In the genomic region with DNA sequence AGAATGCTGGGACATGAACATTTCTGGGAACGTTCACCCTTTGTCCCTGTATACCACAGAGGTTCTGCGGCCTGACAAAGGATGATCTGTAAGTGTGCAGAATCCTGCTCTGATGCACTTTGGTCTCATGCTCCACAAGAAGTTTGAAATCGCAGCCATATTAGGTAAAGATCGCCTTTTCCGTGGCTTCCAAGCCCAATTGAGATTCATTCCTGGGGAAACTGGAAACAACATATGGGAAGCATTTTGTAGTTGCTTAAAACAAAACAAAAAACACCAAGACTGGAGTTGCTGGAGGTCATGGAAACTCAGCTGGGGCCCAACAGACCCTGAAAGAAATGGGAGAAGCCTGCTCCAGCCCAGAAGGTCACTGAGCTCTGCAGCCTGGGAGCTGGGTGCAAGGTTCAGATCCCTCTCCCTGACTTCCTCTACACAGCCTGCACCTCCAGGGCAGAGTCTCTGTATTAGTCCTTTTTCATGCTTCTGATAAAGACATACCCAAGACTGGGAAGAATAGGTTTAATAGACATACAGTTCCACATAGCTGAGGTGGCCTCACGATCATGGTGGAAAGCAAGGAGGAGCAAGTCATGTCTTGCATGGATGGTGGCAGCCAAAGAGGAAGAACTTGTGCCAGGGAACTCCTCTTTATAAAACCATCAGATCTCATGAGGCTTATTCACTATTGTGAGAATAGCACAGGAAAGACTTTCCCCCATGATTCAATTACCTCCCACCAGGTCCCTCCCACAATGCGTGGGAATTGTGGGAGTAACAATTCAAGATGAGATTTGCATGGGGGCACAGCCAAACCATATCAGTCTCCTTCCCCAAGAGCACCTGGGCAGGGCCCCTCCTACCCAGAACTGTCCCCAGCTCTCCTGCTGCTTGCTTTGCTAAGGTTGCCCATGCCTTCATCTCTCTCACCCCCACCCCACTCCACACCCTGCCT, we compare ENCODE assay signal across 20 cellular contexts.
DNase-seq lines count a peak whose midpoint lies in the region; ATAC-seq lines count a peak whose summit lies in the region.
"Had no signal": no experiment of that assay in that cellular context is flagged by ENCODE, and none has a peak within 500 bp of the region (broad histone marks: within the 10 kb centered on the region; RNA-seq: fewer than 3 reads in every experiment).

No MANE protein-coding gene starts in this region.

- no peak overlapping the region for H3K27ac Mint-ChIP-seq in stimulated activated effector memory CD8-positive, alpha-beta T cell treated with anti-CD3 and anti-CD28 coated beads, Interleukin-12 subunit alpha, Interleukin-12 subunit beta, amount 100 ng/mL, for 72 hours
- no peak overlapping the region for H3K27ac Mint-ChIP-seq in immature natural killer cell
- H3K27ac Mint-ChIP-seq in effector memory CD8-positive, alpha-beta T cell = no peak overlapping the region
- H3K27ac Mint-ChIP-seq: B cell; CD8-positive, alpha-beta T cell; IgD-negative memory B cell had no signal

- DNase-seq in NCI-H146 (lab: John Stamatoyannopoulos, UW) = peak; percentile 48
- no peak for DNase-seq in NCI-H146 treated with DMSO at 0.1 percent for 48 hours (lab: John Stamatoyannopoulos, UW; ENCODE audit: unreplicated experiment)
- peak; percentile 30 for DNase-seq in NCI-H748 treated with DMSO at 0.1 percent for 48 hours (lab: John Stamatoyannopoulos, UW)
- peak; percentile 22 for DNase-seq in dermis blood vessel endothelial cell
- no peak for DNase-seq in stimulated activated effector memory CD8-positive, alpha-beta T cell treated with anti-CD3 and anti-CD28 coated beads, Interleukin-12 subunit alpha, Interleukin-12 subunit beta, amount 100 ng/mL, for 72 hours (ENCODE audit: low spot score in 2 of 2)
- no peak for DNase-seq in immature natural killer cell
- no peak for DNase-seq in GF-D8 (lab: John Stamatoyannopoulos, UW)
- DNase-seq in effector memory CD8-positive, alpha-beta T cell = no peak
- DNase-seq: Caco-2; CD8-positive, alpha-beta T cell; H7; NCI-H1048; NCI-H187 treated with DMSO at 0.1 percent for 48 hours; NCI-H2171 treated with DMSO at 0.1 percent for 48 hours; NCI-H345; NCI-H510A treated with DMSO at 0.1 percent for 48 hours; SHP77 had no signal

- H3K9me3 Mint-ChIP-seq in stimulated activated effector memory CD8-positive, alpha-beta T cell treated with anti-CD3 and anti-CD28 coated beads, Interleukin-12 subunit alpha, Interleukin-12 subunit beta, amount 100 ng/mL, for 72 hours = peaks cover 6% of the 10 kb centered on the region
- H3K9me3 Mint-ChIP-seq in immature natural killer cell = no peaks in the 10 kb centered on the region
- no peaks in the 10 kb centered on the region for H3K9me3 Mint-ChIP-seq in effector memory CD8-positive, alpha-beta T cell

- H3K4me1 Mint-ChIP-seq in stimulated activated effector memory CD8-positive, alpha-beta T cell treated with anti-CD3 and anti-CD28 coated beads, Interleukin-12 subunit alpha, Interleukin-12 subunit beta, amount 100 ng/mL, for 72 hours = peaks cover 10% of the 10 kb centered on the region
- H3K4me1 Mint-ChIP-seq in immature natural killer cell = no peaks in the 10 kb centered on the region
- no peaks in the 10 kb centered on the region for H3K4me1 Mint-ChIP-seq in effector memory CD8-positive, alpha-beta T cell (ENCODE audit: low read depth in 2 of 2)
- H3K4me1 Mint-ChIP-seq: B cell, IgD-negative memory B cell had no signal

- H3K4me3 Mint-ChIP-seq in stimulated activated effector memory CD8-positive, alpha-beta T cell treated with anti-CD3 and anti-CD28 coated beads, Interleukin-12 subunit alpha, Interleukin-12 subunit beta, amount 100 ng/mL, for 72 hours = no peak overlapping the region
- no peak overlapping the region for H3K4me3 Mint-ChIP-seq in immature natural killer cell
- H3K4me3 Mint-ChIP-seq in effector memory CD8-positive, alpha-beta T cell = no peak overlapping the region
- H3K4me3 Mint-ChIP-seq: B cell; CD8-positive, alpha-beta T cell; IgD-negative memory B cell had no signal

- H3K36me3 Mint-ChIP-seq in stimulated activated effector memory CD8-positive, alpha-beta T cell treated with anti-CD3 and anti-CD28 coated beads, Interleukin-12 subunit alpha, Interleukin-12 subunit beta, amount 100 ng/mL, for 72 hours = no peaks in the 10 kb centered on the region
- H3K36me3 Mint-ChIP-seq in immature natural killer cell = no peaks in the 10 kb centered on the region
- H3K36me3 Mint-ChIP-seq in effector memory CD8-positive, alpha-beta T cell (ENCODE audit: insufficient read depth) = no peaks in the 10 kb centered on the region
- H3K36me3 Mint-ChIP-seq: CD8-positive, alpha-beta T cell had no signal

- peak; percentile 11 for ATAC-seq in stimulated activated effector memory CD8-positive, alpha-beta T cell treated with anti-CD3 and anti-CD28 coated beads, Interleukin-12 subunit alpha, Interleukin-12 subunit beta, amount 100 ng/mL, for 72 hours
- ATAC-seq in effector memory CD8-positive, alpha-beta T cell (replicated peaks) = no peak
- ATAC-seq: CD8-positive, alpha-beta T cell; Panc1 had no signal

- peaks cover 2 to 6% (median 5%) of the 10 kb centered on the region in 3 donors for H3K27me3 Mint-ChIP-seq in immature natural killer cell (ENCODE audit: low read depth in 3 of 3)
- H3K27me3 Mint-ChIP-seq in effector memory CD8-positive, alpha-beta T cell = peaks cover 8 to 34% of the 10 kb centered on the region in 2 donors

Comparison
In these comparisons a context has a peak if more than half of its experiments do, and no peak if none do; other contexts are left out.
1. DNase-seq: peak in NCI-H146 (single experiment), NCI-H748 treated with DMSO at 0.1 percent for 48 hours (single experiment) and dermis blood vessel endothelial cell (single experiment); none in NCI-H146 treated with DMSO at 0.1 percent for 48 hours (single experiment), stimulated activated effector memory CD8-positive, alpha-beta T cell treated with anti-CD3 and anti-CD28 coated beads, Interleukin-12 subunit alpha, Interleukin-12 subunit beta, amount 100 ng/mL, for 72 hours (0 of 2), immature natural killer cell (0 of 3), GF-D8 (single experiment) and effector memory CD8-positive, alpha-beta T cell (0 of 3).